Comparison of ENCODE assay signal across 22 cellular contexts in the genomic region with DNA sequence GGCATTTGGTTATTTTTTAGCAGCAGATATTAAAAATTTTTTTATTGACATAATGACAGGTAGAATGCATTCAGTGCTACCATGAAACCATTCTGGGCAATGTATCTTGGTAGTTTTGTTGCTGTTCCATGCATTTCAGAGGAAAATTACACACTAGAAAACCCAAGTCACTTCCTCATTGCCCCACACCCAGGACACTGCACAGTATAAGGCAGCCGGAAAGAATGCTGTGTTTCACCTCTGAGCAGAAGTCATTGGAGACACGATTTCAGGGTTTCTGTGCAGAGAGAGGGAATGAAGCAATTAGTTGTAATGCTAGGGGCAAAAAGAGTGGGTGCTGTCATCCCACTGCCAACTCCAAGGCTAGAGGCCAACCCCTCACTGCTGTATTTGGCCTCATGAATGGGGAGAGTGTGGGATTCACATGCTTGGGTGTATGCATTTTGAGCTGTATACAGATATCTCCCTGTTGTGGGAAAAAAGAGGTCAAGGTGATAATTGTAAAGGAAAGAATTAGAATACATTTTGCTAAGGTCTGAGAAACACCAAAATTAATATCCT.
A peak's percentile ranks its signal among the peaks of the same experiment; 100 is the strongest.
DNase-seq lines count a peak whose midpoint lies in the region; ATAC-seq, FAIRE-seq and TF ChIP-seq lines count a peak whose summit lies in the region.
"Had no signal": no experiment of that assay in that cellular context is flagged by ENCODE, and none has a peak within 500 bp of the region (broad histone marks: within the 10 kb centered on the region; RNA-seq: fewer than 3 reads in every experiment).

No MANE protein-coding gene starts in this region.

- H3K27ac ChIP-seq in stomach smooth muscle (ENCODE audit: low read length) (peak overlapping the region; percentile 24), pancreas (no peak overlapping the region), hepatocyte (no peak overlapping the region)
- H3K27ac ChIP-seq: GM23248, KMS-11, PC-9, RWPE1, SK-N-MC had no signal

- no peak overlapping the region for H2AFZ ChIP-seq in hepatocyte
- H2AFZ ChIP-seq: GM23248, PC-9 had no signal

- no peak overlapping the region for H3K4me2 ChIP-seq in hepatocyte
- H3K4me2 ChIP-seq: KMS-11, PC-9 had no signal

- no peak overlapping the region for H3K4me3 ChIP-seq in NB4 (ENCODE audit: low read depth, low read length)
- H3K4me3 ChIP-seq in adipocyte (ENCODE audit: low read length), result no peak overlapping the region
- H3K4me3 ChIP-seq in stomach smooth muscle (ENCODE audit: low read length in 2 of 2), result no peak overlapping the region
- no peak overlapping the region for H3K4me3 ChIP-seq in pancreas
- H3K4me3 ChIP-seq in hepatocyte, result no peak overlapping the region
- H3K4me3 ChIP-seq: GM23248, HAP-1, PC-9, SK-N-MC had no signal

- 66 to 77% methylated on average over 2 of the region's 2 CpGs for WGBS in pancreas, 2 donors
- 71% methylated on average over 2 of the region's 2 CpGs for WGBS in hepatocyte (ENCODE audit: low lambda C conversion rate, missing lambda C conversion rate)

- no peak for TF ChIP-seq POLR2A in NB4 (IDR thresholded peaks at IDR 0.05; ENCODE audit: extremely low read depth, insufficient read length)

- no peaks in the 10 kb centered on the region for H3K9me2 ChIP-seq in hepatocyte (replicated peaks; ENCODE audit: insufficient read depth)

- H3K36me3 ChIP-seq in adipocyte (ENCODE audit: control insufficient read depth, insufficient read depth, low read length, severe bottlenecking) (no peaks in the 10 kb centered on the region), stomach smooth muscle (ENCODE audit: control insufficient read depth in 2 of 2, insufficient read depth in 2 of 2, low read length in 2 of 2) (no peaks in the 10 kb centered on the region), pancreas (no peaks in the 10 kb centered on the region), hepatocyte (replicated peaks; ENCODE audit: insufficient read depth, low read depth) (no peaks in the 10 kb centered on the region)
- H3K36me3 ChIP-seq: HAP-1 had no signal

- DNase-seq in NB4 (ENCODE audit: low read depth) (peak; percentile 31), adipocyte (ENCODE audit: low read depth) (peak; percentile 29), iris pigment epithelial cell (ENCODE audit: low read depth) (peak; percentile 45), pancreas (no peak), hepatocyte (ENCODE audit: low spot score) (no peak), cerebellar cortex (ENCODE audit: low spot score) (no peak)
- no peak for DNase-seq in effector CD4-positive, alpha-beta T cell
- DNase-seq: CD4-positive, alpha-beta T cell; COR-L47; DMS79; GM23248; NCI-H1048; NCI-H1436; NCI-H187 treated with DMSO at 0.1 percent for 48 hours; NCI-H2107; PC-9; SHP77 treated with DMSO at 0.1 percent for 48 hours had no signal

- H3K9me3 ChIP-seq in adipocyte (ENCODE audit: control insufficient read depth, low read length), result no peaks in the 10 kb centered on the region
- no peaks in the 10 kb centered on the region for H3K9me3 ChIP-seq in stomach smooth muscle (ENCODE audit: control insufficient read depth in 2 of 2, low read length in 2 of 2)
- H3K9me3 ChIP-seq in pancreas, result no peaks in the 10 kb centered on the region
- H3K9me3 ChIP-seq in hepatocyte (ENCODE audit: low read depth), result no peaks in the 10 kb centered on the region
- H3K9me3 ChIP-seq: HAP-1 had no signal

- no peaks in the 10 kb centered on the region for H3K79me2 ChIP-seq in hepatocyte

- intact Hi-C loops in pancreas (cut with DNase I), result no loop called here

- no peak for FAIRE-seq in pancreas (lab: Jason Lieb, UNC)

- TF ChIP-seq CTCF in NB4 (IDR thresholded peaks at IDR 0.05; ENCODE audit: low read depth, low read length), result no peak
- TF ChIP-seq CTCF in pancreas (IDR thresholded peaks at IDR 0.05), result no peak
- TF ChIP-seq CTCF in hepatocyte (IDR thresholded peaks at IDR 0.05; ENCODE audit: poor library complexity), result no peak

- H4K20me1 ChIP-seq in hepatocyte (ENCODE audit: insufficient read depth, poor library complexity, severe bottlenecking), result no peaks in the 10 kb centered on the region

- H3K9ac ChIP-seq in adipocyte (ENCODE audit: low read length), result no peak overlapping the region
- H3K9ac ChIP-seq in stomach smooth muscle (ENCODE audit: low read length in 2 of 2), result no peak overlapping the region
- H3K9ac ChIP-seq: GM23248, KMS-11 had no signal

- peaks cover 13% of the 10 kb centered on the region for H3K4me1 ChIP-seq in adipocyte (ENCODE audit: control insufficient read depth, insufficient read depth, low read length)
- H3K4me1 ChIP-seq in stomach smooth muscle (ENCODE audit: control insufficient read depth, insufficient read depth, low read length), result peaks cover 23% of the 10 kb centered on the region
- H3K4me1 ChIP-seq in pancreas, result no peaks in the 10 kb centered on the region
- no peaks in the 10 kb centered on the region for H3K4me1 ChIP-seq in hepatocyte (ENCODE audit: insufficient read depth)

- no peak for ATAC-seq in pancreas

- H3K27me3 ChIP-seq in adipocyte (replicated peaks; ENCODE audit: control insufficient read depth, insufficient read depth, low read length) (no peaks in the 10 kb centered on the region), stomach smooth muscle (ENCODE audit: control insufficient read depth in 1 of 2, insufficient read depth in 2 of 2, low read length in 2 of 2) (no peaks in the 10 kb centered on the region), pancreas (no peaks in the 10 kb centered on the region), hepatocyte (no peaks in the 10 kb centered on the region)

Comparison
In these comparisons a context has a peak if more than half of its experiments do, and no peak if none do; other contexts are left out.
1. DNase-seq: peak in NB4 (single experiment), adipocyte (single experiment) and iris pigment epithelial cell (single experiment); none in pancreas (0 of 6), effector CD4-positive, alpha-beta T cell (single experiment), hepatocyte (single experiment) and cerebellar cortex (single experiment).